In genomic region chr9:93094294-93095204, GRCh38 we compare ENCODE assay signal across 8 cellular contexts. TPM values are rescaled to one million over a fixed set of nuclear protein-coding genes. Genes with fewer than 3 reads are reported as not detected.
DNase-seq lines count a peak whose midpoint lies in the region; ATAC-seq and TF ChIP-seq lines count a peak whose summit lies in the region.

No MANE protein-coding gene starts in this region.

- H3K4me1 ChIP-seq in SK-N-SH (ENCODE audit: control insufficient read depth in 1 of 2, insufficient read depth in 2 of 2, low read depth in 1 of 2, low read length in 1 of 2) = peaks cover 20 to 38% of the 10 kb centered on the region in 2 experiments; a peak in 3 of 4 replicates
- H3K4me1 ChIP-seq in ectodermal cell (ENCODE audit: control insufficient read depth, insufficient read depth, low read length) = peaks cover 6% of the 10 kb centered on the region
- peaks cover 48 to 57% (median 55%) of the 10 kb centered on the region in 4 donors for H3K4me1 ChIP-seq in upper lobe of left lung

- H3K9me2 ChIP-seq in SK-N-SH = no peaks in the 10 kb centered on the region

- H3K4me2 ChIP-seq in SK-N-SH = peak overlapping the region; percentile 77

- CTCF ChIA-PET in SK-N-SH (lab: Yijun Ruan, JAX) = no interaction called here

- WGBS in SK-N-SH (ENCODE audit: low lambda C conversion rate) = 82% methylated on average over 13 of the region's 13 CpGs
- 83 to 86% methylated on average over 13 of the region's 13 CpGs for WGBS in ectodermal cell, 2 experiments
- WGBS in upper lobe of left lung, 2 donors = 54 to 57% methylated on average over 11 to 13 of the region's 13 CpGs

- no peak for TF ChIP-seq RAD21 in SK-N-SH (IDR thresholded peaks at IDR 0.05; ENCODE audit: low read length)

- H3K9ac ChIP-seq in SK-N-SH = peak overlapping the region; percentile 79

- H3K36me3 ChIP-seq in SK-N-SH (replicated peaks in 1 of 2; ENCODE audit: control insufficient read depth in 1 of 2, insufficient read depth in 2 of 2, low read length in 1 of 2) (no peaks in the 10 kb centered on the region), ectodermal cell (ENCODE audit: control insufficient read depth, insufficient read depth, low read length) (no peaks in the 10 kb centered on the region), upper lobe of left lung (no peaks in the 10 kb centered on the region)

- TF ChIP-seq POLR2A in upper lobe of left lung (IDR thresholded peaks at IDR 0.05) = no peak

- POLR2A ChIA-PET in SK-N-SH (lab: Yijun Ruan, JAX) = interaction anchor here (1.3 to 1.7 kb wide), 2 partner anchors 13 to 30 kb away, joined by 4 to 6 read pairs; no protein-coding TSS in a partner anchor

- peak overlapping the region; percentile 79 to 88; a peak in 3 of 4 replicates for H3K27ac ChIP-seq in SK-N-SH (ENCODE audit: low read depth in 2 of 2, low read length in 1 of 2)
- no peak overlapping the region for H3K27ac ChIP-seq in ectodermal cell (ENCODE audit: insufficient read depth, low read depth, low read length, poor library complexity, severe bottlenecking)
- H3K27ac ChIP-seq in upper lobe of left lung = peak overlapping the region; percentile 89 to 98 (median 96)

- no peaks in the 10 kb centered on the region for H3K27me3 ChIP-seq in SK-N-SH (ENCODE audit: insufficient read depth)
- H3K27me3 ChIP-seq in ectodermal cell (ENCODE audit: control insufficient read depth, insufficient read depth, low read length, poor library complexity, severe bottlenecking) = peaks cover 11% of the 10 kb centered on the region
- H3K27me3 ChIP-seq in upper lobe of left lung = no peaks in the 10 kb centered on the region

- H3K79me2 ChIP-seq in SK-N-SH (ENCODE audit: insufficient read depth) = peaks cover 30% of the 10 kb centered on the region

- H3F3A ChIP-seq in SK-N-SH (replicated peaks; ENCODE audit: insufficient read depth) = peaks cover 32% of the 10 kb centered on the region

- TF ChIP-seq CTCF in SK-N-SH (IDR thresholded peaks at IDR 0.05) = no peak
- TF ChIP-seq CTCF in upper lobe of left lung (IDR thresholded peaks at IDR 0.05) = no peak

- peak overlapping the region; percentile 97 for H2AFZ ChIP-seq in SK-N-SH (ENCODE audit: low read depth)

- DNase-seq in SK-N-SH (no peak), RPMI8226 (peak; percentile 71), midbrain (lab: John Stamatoyannopoulos, UW) (peak; percentile 31), upper lobe of left lung (peak in 1 of 2 donors; percentile 66), kidney glomerular epithelial cell (lab: John Stamatoyannopoulos, UW) (no peak)

- H3K9me3 ChIP-seq in SK-N-SH = no peaks in the 10 kb centered on the region
- no peaks in the 10 kb centered on the region for H3K9me3 ChIP-seq in ectodermal cell (ENCODE audit: control insufficient read depth, low read length)
- peaks cover 0 to 9% (median 0%) of the 10 kb centered on the region in 4 donors for H3K9me3 ChIP-seq in upper lobe of left lung

- H3K4me3 ChIP-seq in SK-N-SH (ENCODE audit: low read depth in 2 of 2, low read length in 1 of 2) = peak overlapping the region; percentile 56 to 68
- peak overlapping the region; percentile 43 for H3K4me3 ChIP-seq in ectodermal cell (ENCODE audit: insufficient read depth, low read depth, low read length)
- peak overlapping the region in 3 of 4 donors; percentile 37 to 55 (median 50) for H3K4me3 ChIP-seq in upper lobe of left lung

- no peak for ATAC-seq in SK-N-SH treated with all-trans-retinoic acid at 6 μM for 48 hours
- ATAC-seq in upper lobe of left lung (ENCODE audit: low FRiP score in 2 of 2) = peak in 1 of 2 donors; percentile 7
- ATAC-seq in GM18870 (IDR thresholded peaks at IDR 0.05; ENCODE audit: unreplicated experiment) = no peak

- TF ChIP-seq EP300 in SK-N-SH (IDR thresholded peaks at IDR 0.05; ENCODE audit: borderline replicate concordance in 1 of 2, low read depth in 1 of 2, low read length in 1 of 2) = no peak
- TF ChIP-seq EP300 in upper lobe of left lung (IDR thresholded peaks at IDR 0.05) = no peak

- peaks cover 9% of the 10 kb centered on the region for H4K20me1 ChIP-seq in SK-N-SH (ENCODE audit: insufficient read depth)

TF ChIP-seq in SK-N-SH, 30 proteins besides CTCF, POLR2A, EP300 and RAD21:
- TF ChIP-seq RFX5 (IDR thresholded peaks at IDR 0.05; ENCODE audit: low read length) (no peak), RCOR1 (IDR thresholded peaks at IDR 0.05; ENCODE audit: low read length) (no peak), FOXJ3 (CRISPR knock-in tag; IDR thresholded peaks at IDR 0.05) (no peak)
- TF ChIP-seq, protein P1, sequence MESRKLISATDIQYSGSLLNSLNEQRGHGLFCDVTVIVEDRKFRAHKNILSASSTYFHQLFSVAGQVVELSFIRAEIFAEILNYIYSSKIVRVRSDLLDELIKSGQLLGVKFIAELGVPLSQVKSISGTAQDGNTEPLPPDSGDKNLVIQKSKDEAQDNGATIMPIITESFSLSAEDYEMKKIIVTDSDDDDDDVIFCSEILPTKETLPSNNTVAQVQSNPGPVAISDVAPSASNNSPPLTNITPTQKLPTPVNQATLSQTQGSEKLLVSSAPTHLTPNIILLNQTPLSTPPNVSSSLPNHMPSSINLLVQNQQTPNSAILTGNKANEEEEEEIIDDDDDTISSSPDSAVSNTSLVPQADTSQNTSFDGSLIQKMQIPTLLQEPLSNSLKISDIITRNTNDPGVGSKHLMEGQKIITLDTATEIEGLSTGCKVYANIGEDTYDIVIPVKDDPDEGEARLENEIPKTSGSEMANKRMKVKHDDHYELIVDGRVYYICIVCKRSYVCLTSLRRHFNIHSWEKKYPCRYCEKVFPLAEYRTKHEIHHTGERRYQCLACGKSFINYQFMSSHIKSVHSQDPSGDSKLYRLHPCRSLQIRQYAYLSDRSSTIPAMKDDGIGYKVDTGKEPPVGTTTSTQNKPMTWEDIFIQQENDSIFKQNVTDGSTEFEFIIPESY (IDR thresholded peaks at IDR 0.05; ENCODE audit: borderline replicate concordance, low read depth) = no peak

TF ChIP-seq in SK-N-SH treated with all-trans-retinoic acid at 6 μM for 48 hours, 23 proteins besides CTCF, POLR2A, EP300 and RAD21:
- no peak for TF ChIP-seq ISL1 (CRISPR knock-in tag; IDR thresholded peaks at IDR 0.05)
- no peak for TF ChIP-seq CSDC2 (CRISPR knock-in tag; IDR thresholded peaks at IDR 0.05)
- TF ChIP-seq OSR1 (CRISPR knock-in tag; IDR thresholded peaks at IDR 0.05) = no peak
- no peak for TF ChIP-seq ZNF8 (CRISPR knock-in tag; IDR thresholded peaks at IDR 0.05)
- TF ChIP-seq ESRRG (CRISPR knock-in tag; IDR thresholded peaks at IDR 0.05) = no peak
- TF ChIP-seq TCF4 (CRISPR knock-in tag; IDR thresholded peaks at IDR 0.05; ENCODE audit: borderline replicate concordance) = no peak
- TF ChIP-seq SNAI2 (CRISPR knock-in tag; IDR thresholded peaks at IDR 0.05) = no peak
- no peak for TF ChIP-seq BACH2 (CRISPR knock-in tag; IDR thresholded peaks at IDR 0.05; ENCODE audit: borderline replicate concordance)
- TF ChIP-seq ZC3H10 (CRISPR knock-in tag; IDR thresholded peaks at IDR 0.05) = no peak
- TF ChIP-seq, protein P2, sequence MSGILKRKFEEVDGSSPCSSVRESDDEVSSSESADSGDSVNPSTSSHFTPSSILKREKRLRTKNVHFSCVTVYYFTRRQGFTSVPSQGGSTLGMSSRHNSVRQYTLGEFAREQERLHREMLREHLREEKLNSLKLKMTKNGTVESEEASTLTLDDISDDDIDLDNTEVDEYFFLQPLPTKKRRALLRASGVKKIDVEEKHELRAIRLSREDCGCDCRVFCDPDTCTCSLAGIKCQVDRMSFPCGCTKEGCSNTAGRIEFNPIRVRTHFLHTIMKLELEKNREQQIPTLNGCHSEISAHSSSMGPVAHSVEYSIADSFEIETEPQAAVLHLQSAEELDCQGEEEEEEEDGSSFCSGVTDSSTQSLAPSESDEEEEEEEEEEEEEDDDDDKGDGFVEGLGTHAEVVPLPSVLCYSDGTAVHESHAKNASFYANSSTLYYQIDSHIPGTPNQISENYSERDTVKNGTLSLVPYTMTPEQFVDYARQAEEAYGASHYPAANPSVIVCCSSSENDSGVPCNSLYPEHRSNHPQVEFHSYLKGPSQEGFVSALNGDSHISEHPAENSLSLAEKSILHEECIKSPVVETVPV (CRISPR knock-in tag; IDR thresholded peaks at IDR 0.05) = no peak
- no peak for TF ChIP-seq ARNTL (CRISPR knock-in tag; IDR thresholded peaks at IDR 0.05; ENCODE audit: borderline replicate concordance, low read depth)

RNA-seq across cellular contexts. Expression of gene CARD19, which starts 1.5 kb away (rescaled TPM):
- polyA plus RNA-seq in SK-N-SH (2012; rRNA removed) = 141 and 165 TPM in 2 replicates
- 70.5 and 92.4 TPM in 2 replicates for polyA plus RNA-seq in SK-N-SH (2012; cell fraction: cytosol; rRNA removed)
- 149 and 161 TPM in 2 replicates for polyA plus RNA-seq in SK-N-SH (2012; cell fraction: nucleus; rRNA removed)
- polyA plus RNA-seq in ectodermal cell (2013, experiment 1 of 4) = 9.9 TPM
- 7.6 TPM for polyA plus RNA-seq in ectodermal cell (2013, experiment 2 of 4)
- 15.2 TPM for polyA plus RNA-seq in ectodermal cell (2013, experiment 3 of 4)
- polyA plus RNA-seq in ectodermal cell (2013, experiment 4 of 4) = 16.6 TPM
- 10 to 100 TPM; 34.7 to 92.3 (median 41.7) TPM for total RNA-seq in upper lobe of left lung

RNA-seq across cellular contexts. Expression of gene SUSD3, which starts 36.0 kb away (rescaled TPM):
- 0.49 and 0.67 TPM in 2 replicates for polyA plus RNA-seq in SK-N-SH (2012; rRNA removed)
- polyA plus RNA-seq in SK-N-SH (2012; cell fraction: cytosol; rRNA removed) = 0.33 and 0.35 TPM in 2 replicates
- 0.09 and 0.13 TPM in 2 replicates for polyA plus RNA-seq in SK-N-SH (2012; cell fraction: nucleus; rRNA removed)
- polyA plus RNA-seq in ectodermal cell (2013, experiment 1 of 4) = 3.0 TPM
- polyA plus RNA-seq in ectodermal cell (2013, experiment 2 of 4) = 0.68 TPM
- 1.4 TPM for polyA plus RNA-seq in ectodermal cell (2013, experiment 3 of 4)
- polyA plus RNA-seq in ectodermal cell (2013, experiment 4 of 4) = 1.2 TPM
- total RNA-seq in upper lobe of left lung = 10 to 100 TPM in 1 of 6 donors, 1 to 10 TPM in 5; 3.9 to 17.8 (median 5.2) TPM

RNA-seq across cellular contexts. Expression of gene NINJ1, which starts 39.5 kb away (rescaled TPM):
- 23.2 and 31.7 TPM in 2 replicates for polyA plus RNA-seq in SK-N-SH (2012; rRNA removed)
- polyA plus RNA-seq in SK-N-SH (2012; cell fraction: cytosol; rRNA removed) = 12.9 and 25.6 TPM in 2 replicates
- polyA plus RNA-seq in SK-N-SH (2012; cell fraction: nucleus; rRNA removed) = 14.4 and 14.8 TPM in 2 replicates
- 20.2 TPM for polyA plus RNA-seq in ectodermal cell (2013, experiment 1 of 4)
- polyA plus RNA-seq in ectodermal cell (2013, experiment 2 of 4) = 16.6 TPM
- polyA plus RNA-seq in ectodermal cell (2013, experiment 3 of 4) = 19.8 TPM
- polyA plus RNA-seq in ectodermal cell (2013, experiment 4 of 4) = 21.0 TPM
- 10 to 100 TPM; 35.6 to 83.9 (median 56.8) TPM for total RNA-seq in upper lobe of left lung

Comparison
In these comparisons a context has a peak if more than half of its experiments do, and no peak if none do; other contexts are left out.
1. DNase-seq: peak in RPMI8226 (single experiment) and midbrain (single experiment); none in SK-N-SH (single experiment) and kidney glomerular epithelial cell (single experiment).
2. Peak in every context shown above with its lines, with median percentiles within 50 percentile points of each other: H3K4me3 ChIP-seq.